In the genomic region with DNA sequence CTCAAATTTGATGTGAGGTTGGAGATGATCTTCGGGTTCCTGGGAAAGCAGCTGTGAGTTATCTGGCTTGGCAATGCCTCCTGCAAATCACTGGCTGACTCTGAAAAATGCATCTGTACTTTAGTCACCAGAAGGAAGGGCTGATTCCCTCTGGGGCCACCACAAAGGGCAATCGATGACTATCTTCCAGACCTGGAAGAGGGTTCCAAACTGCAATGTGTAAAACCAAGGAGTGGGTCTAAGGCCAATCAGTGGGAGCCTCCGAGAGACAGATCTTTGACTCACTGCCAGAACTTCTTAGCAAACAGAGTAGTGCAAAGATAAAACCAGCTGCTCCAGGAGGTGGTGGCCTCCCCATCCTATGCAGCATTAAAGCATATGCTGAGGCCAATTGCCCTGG, we compare ENCODE assay signal across 12 cellular contexts. TPM values are rescaled to one million over a fixed set of nuclear protein-coding genes. Genes with fewer than 3 reads are reported as not detected.
A peak's percentile ranks its signal among the peaks of the same experiment; 100 is the strongest.
DNase-seq lines count a peak whose midpoint lies in the region; ATAC-seq, FAIRE-seq and TF ChIP-seq lines count a peak whose summit lies in the region.
"Had no signal": no experiment of that assay in that cellular context is flagged by ENCODE, and none has a peak within 500 bp of the region (broad histone marks: within the 10 kb centered on the region; RNA-seq: fewer than 3 reads in every experiment).

No MANE protein-coding gene starts in this region.

- FAIRE-seq in kidney (lab: Jason Lieb, UNC) = no peak

- TF ChIP-seq CTCF in kidney (IDR thresholded peaks at IDR 0.05; ENCODE audit: borderline replicate concordance, extremely low read depth, insufficient read depth) = no peak

- no peak for ATAC-seq in HG03159 (IDR thresholded peaks at IDR 0.05; ENCODE audit: unreplicated experiment)
- no peak for ATAC-seq in GM21423 (IDR thresholded peaks at IDR 0.05; ENCODE audit: unreplicated experiment)
- ATAC-seq in HG03469 (IDR thresholded peaks at IDR 0.05; ENCODE audit: unreplicated experiment) = no peak

- H3K27ac ChIP-seq in kidney (ENCODE audit: low read depth in 2 of 2, low read length in 2 of 2) = no peak overlapping the region
- H3K27ac ChIP-seq: heart left ventricle had no signal

- H3K36me3 ChIP-seq in kidney (ENCODE audit: control insufficient read depth in 1 of 2, insufficient read depth in 2 of 2, low read length in 2 of 2) = no peaks in the 10 kb centered on the region
- H3K36me3 ChIP-seq: heart left ventricle had no signal

- H3K4me1 ChIP-seq in kidney (ENCODE audit: control insufficient read depth in 1 of 2, insufficient read depth in 1 of 2, low read depth in 1 of 2, low read length in 2 of 2) = no peaks in the 10 kb centered on the region

- H3K4me3 ChIP-seq in kidney (ENCODE audit: low read length in 2 of 2) = no peak overlapping the region
- H3K4me3 ChIP-seq: heart left ventricle had no signal

- DNase-seq in DMS 273 (lab: John Stamatoyannopoulos, UW; ENCODE audit: unreplicated experiment) (peak; percentile 73), HuH-7.5 (ENCODE audit: low spot score) (peak; percentile 28), T1000 (lab: John Stamatoyannopoulos, UW) (peak; percentile 14), islet precursor cell (peak; percentile 63), kidney (no peak)
- DNase-seq: activated CD4-positive, alpha-beta T cell treated with anti-CD3 and anti-CD28 coated beads, Interleukin-2, amount 10 ng/mL, durations not matched to agents 7 days and 5 days; aorta; T-helper 2 cell had no signal

- H3K9me3 ChIP-seq in kidney (ENCODE audit: control insufficient read depth in 1 of 2, low read length in 2 of 2) = no peaks in the 10 kb centered on the region
- H3K9me3 ChIP-seq: heart left ventricle had no signal

- intact Hi-C loops in kidney (cut with DNase I) = no loop called here

- no peak overlapping the region for H3K9ac ChIP-seq in kidney (ENCODE audit: low read length in 2 of 2)

RNA-seq across cellular contexts. Expression of a gene that starts 29.1 kb away (rescaled TPM):
- 29.1 TPM for total RNA-seq in kidney
- polyA plus RNA-seq in kidney (ENCODE audit: insufficient read depth, low read depth, low replicate concordance) = 22.2 TPM
